Comparison of ENCODE assay signal across 1 cellular context in the genomic region with DNA sequence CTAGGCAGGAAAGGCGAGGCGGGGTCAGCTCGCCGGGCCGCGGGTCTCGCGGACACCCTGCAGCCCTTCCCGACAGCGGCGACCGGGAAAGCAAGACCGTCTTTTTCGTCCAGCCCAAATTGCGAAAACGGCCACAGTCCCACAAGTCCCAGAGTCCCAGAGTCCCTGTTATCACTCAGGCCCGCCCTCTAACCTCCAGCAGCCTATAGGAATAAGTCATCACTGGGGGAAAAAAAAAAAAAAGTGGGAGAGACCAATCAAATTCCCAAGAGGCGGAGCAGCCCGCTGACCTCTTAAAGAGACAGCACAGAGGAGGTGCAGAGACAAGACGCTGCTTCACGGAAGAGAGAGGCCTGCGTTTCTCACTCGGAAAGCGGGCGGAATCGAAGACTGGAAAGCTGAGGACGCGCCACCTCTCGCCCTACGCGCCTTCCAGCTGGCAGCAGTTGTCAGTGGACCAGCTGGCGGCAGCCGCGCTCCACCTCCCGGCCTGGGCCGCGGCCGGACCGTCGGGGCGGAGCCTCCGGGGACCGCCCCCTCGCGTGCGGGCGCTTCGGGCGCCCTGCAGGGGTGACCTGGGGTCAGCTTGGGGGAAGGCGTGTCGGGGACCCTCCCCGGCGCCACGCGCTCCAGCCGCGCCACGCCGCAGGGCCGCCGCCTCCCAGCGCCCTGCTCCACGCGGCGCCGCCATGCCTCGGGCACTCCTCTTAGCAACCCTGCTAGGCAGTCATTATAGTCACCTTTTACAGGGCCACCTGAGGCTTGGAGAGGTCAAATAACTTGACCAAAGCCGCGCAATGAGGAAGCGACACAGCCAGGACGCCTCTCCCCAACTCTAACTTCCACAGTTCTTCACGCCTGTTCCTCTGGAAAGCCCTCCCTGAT.
TF ChIP-seq lines count a peak whose summit lies in the region.

A gene (minus strand): TSS at position 141 of the 885 bp plus-strand sequence. CDS start 10,587 bp downstream, outside the sequence.

TF ChIP-seq in HepG2, 621 proteins besides CTCF, POLR2A, EP300 and RAD21 (continued from another document and continues in another):
- TF ChIP-seq, protein P1, sequence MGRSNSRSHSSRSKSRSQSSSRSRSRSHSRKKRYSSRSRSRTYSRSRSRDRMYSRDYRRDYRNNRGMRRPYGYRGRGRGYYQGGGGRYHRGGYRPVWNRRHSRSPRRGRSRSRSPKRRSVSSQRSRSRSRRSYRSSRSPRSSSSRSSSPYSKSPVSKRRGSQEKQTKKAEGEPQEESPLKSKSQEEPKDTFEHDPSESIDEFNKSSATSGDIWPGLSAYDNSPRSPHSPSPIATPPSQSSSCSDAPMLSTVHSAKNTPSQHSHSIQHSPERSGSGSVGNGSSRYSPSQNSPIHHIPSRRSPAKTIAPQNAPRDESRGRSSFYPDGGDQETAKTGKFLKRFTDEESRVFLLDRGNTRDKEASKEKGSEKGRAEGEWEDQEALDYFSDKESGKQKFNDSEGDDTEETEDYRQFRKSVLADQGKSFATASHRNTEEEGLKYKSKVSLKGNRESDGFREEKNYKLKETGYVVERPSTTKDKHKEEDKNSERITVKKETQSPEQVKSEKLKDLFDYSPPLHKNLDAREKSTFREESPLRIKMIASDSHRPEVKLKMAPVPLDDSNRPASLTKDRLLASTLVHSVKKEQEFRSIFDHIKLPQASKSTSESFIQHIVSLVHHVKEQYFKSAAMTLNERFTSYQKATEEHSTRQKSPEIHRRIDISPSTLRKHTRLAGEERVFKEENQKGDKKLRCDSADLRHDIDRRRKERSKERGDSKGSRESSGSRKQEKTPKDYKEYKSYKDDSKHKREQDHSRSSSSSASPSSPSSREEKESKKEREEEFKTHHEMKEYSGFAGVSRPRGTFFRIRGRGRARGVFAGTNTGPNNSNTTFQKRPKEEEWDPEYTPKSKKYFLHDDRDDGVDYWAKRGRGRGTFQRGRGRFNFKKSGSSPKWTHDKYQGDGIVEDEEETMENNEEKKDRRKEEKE (IDR thresholded peaks at IDR 0.05): no peak
- TF ChIP-seq STAG1 (CRISPR knock-in tag; IDR thresholded peaks at IDR 0.05) (peak; percentile 25), ZNF550 (CRISPR knock-in tag; IDR thresholded peaks at IDR 0.05; ENCODE audit: borderline replicate concordance) (no peak), ESRRA (CRISPR knock-in tag; IDR thresholded peaks at IDR 0.05; ENCODE audit: low read depth) (0 out of 2 replicates have a peak, but pooled peaks have one; percentile 16), ZNF367 (CRISPR knock-in tag; IDR thresholded peaks at IDR 0.05; ENCODE audit: borderline replicate concordance) (no peak), NR2F1 (CRISPR knock-in tag; IDR thresholded peaks at IDR 0.05) (peak in 1 of 2 experiments; percentile 92; a peak in 2 of 4 replicates), ZNF234 (CRISPR knock-in tag; conservative IDR thresholded peaks at IDR 0.05) (no peak), RORA (CRISPR knock-in tag; IDR thresholded peaks at IDR 0.05) (no peak), MAZ (IDR thresholded peaks at IDR 0.05; ENCODE audit: borderline replicate concordance, low read depth, low read length) (no peak), MAZ (CRISPR knock-in tag; IDR thresholded peaks at IDR 0.05; ENCODE audit: low read depth) (peak; percentile 33; the same call in 1 of the 2 replicates), ZNF431 (CRISPR knock-in tag; IDR thresholded peaks at IDR 0.05; ENCODE audit: borderline replicate concordance, low read depth) (peak; percentile 84; the same call in 1 of the 2 replicates), DPF2 (CRISPR knock-in tag; IDR thresholded peaks at IDR 0.05; ENCODE audit: borderline replicate concordance, low read depth) (no peak), HMG20B (CRISPR knock-in tag; conservative IDR thresholded peaks at IDR 0.05) (no peak), MIER3 (CRISPR knock-in tag; IDR thresholded peaks at IDR 0.05; ENCODE audit: borderline replicate concordance) (peak; percentile 14; the same call in 1 of the 2 replicates), RELA (CRISPR knock-in tag; IDR thresholded peaks at IDR 0.05) (peak; percentile 31; the same call in 1 of the 2 replicates), KAT7 (CRISPR knock-in tag; IDR thresholded peaks at IDR 0.05; ENCODE audit: borderline replicate concordance) (peak; percentile 43; the same call in 1 of the 2 replicates), ZNF776 (CRISPR knock-in tag; IDR thresholded peaks at IDR 0.05) (no peak), ZNF589 (CRISPR knock-in tag; conservative IDR thresholded peaks at IDR 0.05) (no peak), FOXK2 (IDR thresholded peaks at IDR 0.05) (no peak), ZFP62 (CRISPR knock-in tag; IDR thresholded peaks at IDR 0.05) (no peak), ZNF552 (CRISPR knock-in tag; IDR thresholded peaks at IDR 0.05; ENCODE audit: borderline replicate concordance) (no peak), ZNF350 (CRISPR knock-in tag; IDR thresholded peaks at IDR 0.05; ENCODE audit: borderline replicate concordance, low read depth) (peak; percentile 25; the same call in 1 of the 2 replicates), ARNT2 (CRISPR knock-in tag; IDR thresholded peaks at IDR 0.05; ENCODE audit: low read depth) (peak; percentile 68; the same call in 1 of the 2 replicates), REXO4 (CRISPR knock-in tag; IDR thresholded peaks at IDR 0.05; ENCODE audit: borderline replicate concordance) (0 out of 2 replicates have a peak, but pooled peaks have one; percentile 54), ZNF772 (CRISPR knock-in tag; IDR thresholded peaks at IDR 0.05) (peak; percentile 95; the same call in 1 of the 2 replicates)
- TF ChIP-seq, protein P2, sequence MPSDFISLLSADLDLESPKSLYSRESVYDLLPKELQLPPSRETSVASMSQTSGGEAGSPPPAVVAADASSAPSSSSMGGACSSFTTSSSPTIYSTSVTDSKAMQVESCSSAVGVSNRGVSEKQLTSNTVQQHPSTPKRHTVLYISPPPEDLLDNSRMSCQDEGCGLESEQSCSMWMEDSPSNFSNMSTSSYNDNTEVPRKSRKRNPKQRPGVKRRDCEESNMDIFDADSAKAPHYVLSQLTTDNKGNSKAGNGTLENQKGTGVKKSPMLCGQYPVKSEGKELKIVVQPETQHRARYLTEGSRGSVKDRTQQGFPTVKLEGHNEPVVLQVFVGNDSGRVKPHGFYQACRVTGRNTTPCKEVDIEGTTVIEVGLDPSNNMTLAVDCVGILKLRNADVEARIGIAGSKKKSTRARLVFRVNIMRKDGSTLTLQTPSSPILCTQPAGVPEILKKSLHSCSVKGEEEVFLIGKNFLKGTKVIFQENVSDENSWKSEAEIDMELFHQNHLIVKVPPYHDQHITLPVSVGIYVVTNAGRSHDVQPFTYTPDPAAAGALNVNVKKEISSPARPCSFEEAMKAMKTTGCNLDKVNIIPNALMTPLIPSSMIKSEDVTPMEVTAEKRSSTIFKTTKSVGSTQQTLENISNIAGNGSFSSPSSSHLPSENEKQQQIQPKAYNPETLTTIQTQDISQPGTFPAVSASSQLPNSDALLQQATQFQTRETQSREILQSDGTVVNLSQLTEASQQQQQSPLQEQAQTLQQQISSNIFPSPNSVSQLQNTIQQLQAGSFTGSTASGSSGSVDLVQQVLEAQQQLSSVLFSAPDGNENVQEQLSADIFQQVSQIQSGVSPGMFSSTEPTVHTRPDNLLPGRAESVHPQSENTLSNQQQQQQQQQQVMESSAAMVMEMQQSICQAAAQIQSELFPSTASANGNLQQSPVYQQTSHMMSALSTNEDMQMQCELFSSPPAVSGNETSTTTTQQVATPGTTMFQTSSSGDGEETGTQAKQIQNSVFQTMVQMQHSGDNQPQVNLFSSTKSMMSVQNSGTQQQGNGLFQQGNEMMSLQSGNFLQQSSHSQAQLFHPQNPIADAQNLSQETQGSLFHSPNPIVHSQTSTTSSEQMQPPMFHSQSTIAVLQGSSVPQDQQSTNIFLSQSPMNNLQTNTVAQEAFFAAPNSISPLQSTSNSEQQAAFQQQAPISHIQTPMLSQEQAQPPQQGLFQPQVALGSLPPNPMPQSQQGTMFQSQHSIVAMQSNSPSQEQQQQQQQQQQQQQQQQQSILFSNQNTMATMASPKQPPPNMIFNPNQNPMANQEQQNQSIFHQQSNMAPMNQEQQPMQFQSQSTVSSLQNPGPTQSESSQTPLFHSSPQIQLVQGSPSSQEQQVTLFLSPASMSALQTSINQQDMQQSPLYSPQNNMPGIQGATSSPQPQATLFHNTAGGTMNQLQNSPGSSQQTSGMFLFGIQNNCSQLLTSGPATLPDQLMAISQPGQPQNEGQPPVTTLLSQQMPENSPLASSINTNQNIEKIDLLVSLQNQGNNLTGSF (CRISPR knock-in tag; IDR thresholded peaks at IDR 0.05): no peak; the same call in 1 of the 2 replicates
- TF ChIP-seq, protein P3, sequence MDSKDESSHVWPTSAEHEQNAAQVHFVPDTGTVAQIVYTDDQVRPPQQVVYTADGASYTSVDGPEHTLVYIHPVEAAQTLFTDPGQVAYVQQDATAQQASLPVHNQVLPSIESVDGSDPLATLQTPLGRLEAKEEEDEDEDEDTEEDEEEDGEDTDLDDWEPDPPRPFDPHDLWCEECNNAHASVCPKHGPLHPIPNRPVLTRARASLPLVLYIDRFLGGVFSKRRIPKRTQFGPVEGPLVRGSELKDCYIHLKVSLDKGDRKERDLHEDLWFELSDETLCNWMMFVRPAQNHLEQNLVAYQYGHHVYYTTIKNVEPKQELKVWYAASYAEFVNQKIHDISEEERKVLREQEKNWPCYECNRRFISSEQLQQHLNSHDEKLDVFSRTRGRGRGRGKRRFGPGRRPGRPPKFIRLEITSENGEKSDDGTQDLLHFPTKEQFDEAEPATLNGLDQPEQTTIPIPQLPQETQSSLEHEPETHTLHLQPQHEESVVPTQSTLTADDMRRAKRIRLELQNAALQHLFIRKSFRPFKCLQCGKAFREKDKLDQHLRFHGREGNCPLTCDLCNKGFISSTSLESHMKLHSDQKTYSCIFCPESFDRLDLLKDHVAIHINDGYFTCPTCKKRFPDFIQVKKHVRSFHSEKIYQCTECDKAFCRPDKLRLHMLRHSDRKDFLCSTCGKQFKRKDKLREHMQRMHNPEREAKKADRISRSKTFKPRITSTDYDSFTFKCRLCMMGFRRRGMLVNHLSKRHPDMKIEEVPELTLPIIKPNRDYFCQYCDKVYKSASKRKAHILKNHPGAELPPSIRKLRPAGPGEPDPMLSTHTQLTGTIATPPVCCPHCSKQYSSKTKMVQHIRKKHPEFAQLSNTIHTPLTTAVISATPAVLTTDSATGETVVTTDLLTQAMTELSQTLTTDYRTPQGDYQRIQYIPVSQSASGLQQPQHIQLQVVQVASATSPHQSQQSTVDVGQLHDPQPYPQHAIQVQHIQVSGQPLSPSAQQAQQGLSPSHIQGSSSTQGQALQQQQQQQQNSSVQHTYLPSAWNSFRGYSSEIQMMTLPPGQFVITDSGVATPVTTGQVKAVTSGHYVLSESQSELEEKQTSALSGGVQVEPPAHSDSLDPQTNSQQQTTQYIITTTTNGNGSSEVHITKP (CRISPR knock-in tag; IDR thresholded peaks at IDR 0.05; ENCODE audit: low read depth): no peak; the same call in 1 of the 2 replicates
- TF ChIP-seq, protein P4, sequence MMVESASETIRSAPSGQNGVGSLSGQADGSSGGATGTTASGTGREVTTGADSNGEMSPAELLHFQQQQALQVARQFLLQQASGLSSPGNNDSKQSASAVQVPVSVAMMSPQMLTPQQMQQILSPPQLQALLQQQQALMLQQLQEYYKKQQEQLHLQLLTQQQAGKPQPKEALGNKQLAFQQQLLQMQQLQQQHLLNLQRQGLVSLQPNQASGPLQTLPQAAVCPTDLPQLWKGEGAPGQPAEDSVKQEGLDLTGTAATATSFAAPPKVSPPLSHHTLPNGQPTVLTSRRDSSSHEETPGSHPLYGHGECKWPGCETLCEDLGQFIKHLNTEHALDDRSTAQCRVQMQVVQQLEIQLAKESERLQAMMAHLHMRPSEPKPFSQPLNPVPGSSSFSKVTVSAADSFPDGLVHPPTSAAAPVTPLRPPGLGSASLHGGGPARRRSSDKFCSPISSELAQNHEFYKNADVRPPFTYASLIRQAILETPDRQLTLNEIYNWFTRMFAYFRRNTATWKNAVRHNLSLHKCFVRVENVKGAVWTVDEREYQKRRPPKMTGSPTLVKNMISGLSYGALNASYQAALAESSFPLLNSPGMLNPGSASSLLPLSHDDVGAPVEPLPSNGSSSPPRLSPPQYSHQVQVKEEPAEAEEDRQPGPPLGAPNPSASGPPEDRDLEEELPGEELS (CRISPR knock-in tag; IDR thresholded peaks at IDR 0.05): no peak; the same call in 1 of the 2 replicates
- TF ChIP-seq, protein P5, sequence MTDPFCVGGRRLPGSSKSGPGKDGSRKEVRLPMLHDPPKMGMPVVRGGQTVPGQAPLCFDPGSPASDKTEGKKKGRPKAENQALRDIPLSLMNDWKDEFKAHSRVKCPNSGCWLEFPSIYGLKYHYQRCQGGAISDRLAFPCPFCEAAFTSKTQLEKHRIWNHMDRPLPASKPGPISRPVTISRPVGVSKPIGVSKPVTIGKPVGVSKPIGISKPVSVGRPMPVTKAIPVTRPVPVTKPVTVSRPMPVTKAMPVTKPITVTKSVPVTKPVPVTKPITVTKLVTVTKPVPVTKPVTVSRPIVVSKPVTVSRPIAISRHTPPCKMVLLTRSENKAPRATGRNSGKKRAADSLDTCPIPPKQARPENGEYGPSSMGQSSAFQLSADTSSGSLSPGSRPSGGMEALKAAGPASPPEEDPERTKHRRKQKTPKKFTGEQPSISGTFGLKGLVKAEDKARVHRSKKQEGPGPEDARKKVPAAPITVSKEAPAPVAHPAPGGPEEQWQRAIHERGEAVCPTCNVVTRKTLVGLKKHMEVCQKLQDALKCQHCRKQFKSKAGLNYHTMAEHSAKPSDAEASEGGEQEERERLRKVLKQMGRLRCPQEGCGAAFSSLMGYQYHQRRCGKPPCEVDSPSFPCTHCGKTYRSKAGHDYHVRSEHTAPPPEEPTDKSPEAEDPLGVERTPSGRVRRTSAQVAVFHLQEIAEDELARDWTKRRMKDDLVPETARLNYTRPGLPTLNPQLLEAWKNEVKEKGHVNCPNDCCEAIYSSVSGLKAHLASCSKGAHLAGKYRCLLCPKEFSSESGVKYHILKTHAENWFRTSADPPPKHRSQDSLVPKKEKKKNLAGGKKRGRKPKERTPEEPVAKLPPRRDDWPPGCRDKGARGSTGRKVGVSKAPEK (CRISPR knock-in tag; IDR thresholded peaks at IDR 0.05; ENCODE audit: borderline replicate concordance): no peak
- TF ChIP-seq, protein P6, sequence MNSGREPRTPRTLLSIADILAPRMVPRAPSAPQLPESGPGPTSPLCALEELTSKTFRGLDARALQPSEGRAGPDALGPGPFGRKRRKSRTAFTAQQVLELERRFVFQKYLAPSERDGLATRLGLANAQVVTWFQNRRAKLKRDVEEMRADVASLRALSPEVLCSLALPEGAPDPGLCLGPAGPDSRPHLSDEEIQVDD (CRISPR knock-in tag; IDR thresholded peaks at IDR 0.05; ENCODE audit: borderline replicate concordance): peak; percentile 41; the same call in 1 of the 2 replicates
- TF ChIP-seq, protein P7, sequence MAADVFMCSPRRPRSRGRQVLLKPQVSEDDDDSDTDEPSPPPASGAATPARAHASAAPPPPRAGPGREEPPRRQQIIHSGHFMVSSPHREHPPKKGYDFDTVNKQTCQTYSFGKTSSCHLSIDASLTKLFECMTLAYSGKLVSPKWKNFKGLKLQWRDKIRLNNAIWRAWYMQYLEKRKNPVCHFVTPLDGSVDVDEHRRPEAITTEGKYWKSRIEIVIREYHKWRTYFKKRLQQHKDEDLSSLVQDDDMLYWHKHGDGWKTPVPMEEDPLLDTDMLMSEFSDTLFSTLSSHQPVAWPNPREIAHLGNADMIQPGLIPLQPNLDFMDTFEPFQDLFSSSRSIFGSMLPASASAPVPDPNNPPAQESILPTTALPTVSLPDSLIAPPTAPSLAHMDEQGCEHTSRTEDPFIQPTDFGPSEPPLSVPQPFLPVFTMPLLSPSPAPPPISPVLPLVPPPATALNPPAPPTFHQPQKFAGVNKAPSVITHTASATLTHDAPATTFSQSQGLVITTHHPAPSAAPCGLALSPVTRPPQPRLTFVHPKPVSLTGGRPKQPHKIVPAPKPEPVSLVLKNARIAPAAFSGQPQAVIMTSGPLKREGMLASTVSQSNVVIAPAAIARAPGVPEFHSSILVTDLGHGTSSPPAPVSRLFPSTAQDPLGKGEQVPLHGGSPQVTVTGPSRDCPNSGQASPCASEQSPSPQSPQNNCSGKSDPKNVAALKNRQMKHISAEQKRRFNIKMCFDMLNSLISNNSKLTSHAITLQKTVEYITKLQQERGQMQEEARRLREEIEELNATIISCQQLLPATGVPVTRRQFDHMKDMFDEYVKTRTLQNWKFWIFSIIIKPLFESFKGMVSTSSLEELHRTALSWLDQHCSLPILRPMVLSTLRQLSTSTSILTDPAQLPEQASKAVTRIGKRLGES (CRISPR knock-in tag; IDR thresholded peaks at IDR 0.05; ENCODE audit: borderline replicate concordance): 0 out of 2 replicates have a peak, but pooled peaks have one; percentile 70
